8 cellular contexts compared by ENCODE assay signal in genomic region chr4:98928131-98928504, GRCh38. TPM values are rescaled to one million over a fixed set of nuclear protein-coding genes. Genes with fewer than 3 reads are reported as not detected.
DNase-seq lines count a peak whose midpoint lies in the region; ATAC-seq and TF ChIP-seq lines count a peak whose summit lies in the region.

No MANE protein-coding gene starts in this region.

- H3K27ac Mint-ChIP-seq in natural killer cell treated with Interleukin-12 subunit alpha and Interleukin-12 subunit beta and Interleukin-15 and Interleukin-18, amount 100 ng/mL, for 72 hours, result peak overlapping the region; percentile 98 to 99
- peak overlapping the region; percentile 99 for H3K27ac Mint-ChIP-seq in stimulated activated naive CD8-positive, alpha-beta T cell treated with anti-CD3 and anti-CD28 coated beads, Interleukin-15, Interleukin-2, amounts not matched to agents 100 ng/mL and 50 ng/mL, for 24 hours

- no peak for TF ChIP-seq CTCF in Peyer's patch (IDR thresholded peaks at IDR 0.05)

- peak overlapping the region; percentile 75 to 95 (median 90) for H3K4me3 ChIP-seq in Peyer's patch

- H3K27me3 ChIP-seq in Peyer's patch, result no peaks in the 10 kb centered on the region

- peak; percentile 37 for ATAC-seq in GM19467 (IDR thresholded peaks at IDR 0.05; ENCODE audit: unreplicated experiment)
- peak; percentile 59 to 61 for ATAC-seq in natural killer cell treated with Interleukin-12 subunit alpha and Interleukin-12 subunit beta and Interleukin-15 and Interleukin-18, amount 100 ng/mL, for 72 hours

- in situ Hi-C loops in Caki2 (cut with HindIII; ENCODE audit: low pct_unique_long_range_greater_than_20kb, low sequenced_read_pairs), result no loop called here

- no peaks in the 10 kb centered on the region for H3K27me3 Mint-ChIP-seq in natural killer cell treated with Interleukin-12 subunit alpha and Interleukin-12 subunit beta and Interleukin-15 and Interleukin-18, amount 100 ng/mL, for 72 hours
- H3K27me3 Mint-ChIP-seq in stimulated activated naive CD8-positive, alpha-beta T cell treated with anti-CD3 and anti-CD28 coated beads, Interleukin-15, Interleukin-2, amounts not matched to agents 100 ng/mL and 50 ng/mL, for 24 hours, result no peaks in the 10 kb centered on the region

- DNase-seq in Caki2 (ENCODE audit: low read depth) (peak; percentile 82), HT1080 (ENCODE audit: low read depth) (peak; percentile 84), Peyer's patch (peak; percentile 72 to 86 (median 74)), fibroblast of peridontal ligament (ENCODE audit: extremely low read depth) (peak; percentile 65)
- peak; percentile 14 to 49 for DNase-seq in activated T-helper 1 cell treated with anti-CD3 and anti-CD28 coated beads, Interleukin-2, amount 50 U/mL, for 16 hours (ENCODE audit: low read depth in 1 of 2, low spot score in 1 of 2)
- DNase-seq in natural killer cell treated with Interleukin-12 subunit alpha and Interleukin-12 subunit beta and Interleukin-15 and Interleukin-18, amount 100 ng/mL, for 72 hours (ENCODE audit: low spot score), result peak; percentile 74

- H3K4me1 ChIP-seq in Peyer's patch, result peaks cover 0 to 14% (median 3%) of the 10 kb centered on the region in 4 donors

- no peaks in the 10 kb centered on the region for H3K36me3 ChIP-seq in Peyer's patch

- H3K9me3 Mint-ChIP-seq in natural killer cell treated with Interleukin-12 subunit alpha and Interleukin-12 subunit beta and Interleukin-15 and Interleukin-18, amount 100 ng/mL, for 72 hours, result no peaks in the 10 kb centered on the region
- H3K9me3 Mint-ChIP-seq in stimulated activated naive CD8-positive, alpha-beta T cell treated with anti-CD3 and anti-CD28 coated beads, Interleukin-15, Interleukin-2, amounts not matched to agents 100 ng/mL and 50 ng/mL, for 24 hours, result no peaks in the 10 kb centered on the region

- no peaks in the 10 kb centered on the region for H3K9me3 ChIP-seq in Peyer's patch

- peaks cover 4% of the 10 kb centered on the region for H3K36me3 Mint-ChIP-seq in natural killer cell treated with Interleukin-12 subunit alpha and Interleukin-12 subunit beta and Interleukin-15 and Interleukin-18, amount 100 ng/mL, for 72 hours
- H3K36me3 Mint-ChIP-seq in stimulated activated naive CD8-positive, alpha-beta T cell treated with anti-CD3 and anti-CD28 coated beads, Interleukin-15, Interleukin-2, amounts not matched to agents 100 ng/mL and 50 ng/mL, for 24 hours (ENCODE audit: low read depth), result peaks cover 35% of the 10 kb centered on the region

- no peak for TF ChIP-seq POLR2A in Peyer's patch (IDR thresholded peaks at IDR 0.05)

- H3K27ac ChIP-seq in Peyer's patch, result peak overlapping the region; percentile 87 to 97 (median 92)

- peaks cover 27 to 31% of the 10 kb centered on the region in 2 donors for H3K4me1 Mint-ChIP-seq in natural killer cell treated with Interleukin-12 subunit alpha and Interleukin-12 subunit beta and Interleukin-15 and Interleukin-18, amount 100 ng/mL, for 72 hours (ENCODE audit: low read depth in 2 of 2)
- peaks cover 62% of the 10 kb centered on the region for H3K4me1 Mint-ChIP-seq in stimulated activated naive CD8-positive, alpha-beta T cell treated with anti-CD3 and anti-CD28 coated beads, Interleukin-15, Interleukin-2, amounts not matched to agents 100 ng/mL and 50 ng/mL, for 24 hours (ENCODE audit: low read depth)

- H3K4me3 Mint-ChIP-seq in natural killer cell treated with Interleukin-12 subunit alpha and Interleukin-12 subunit beta and Interleukin-15 and Interleukin-18, amount 100 ng/mL, for 72 hours, result peak overlapping the region; percentile 99
- H3K4me3 Mint-ChIP-seq in stimulated activated naive CD8-positive, alpha-beta T cell treated with anti-CD3 and anti-CD28 coated beads, Interleukin-15, Interleukin-2, amounts not matched to agents 100 ng/mL and 50 ng/mL, for 24 hours, result peak overlapping the region; percentile 96

RNA-seq across cellular contexts. Expression of gene EIF4E, which starts 0.8 kb away (rescaled TPM):
- 110 and 134 TPM in 2 replicates for total RNA-seq in Caki2 (2014; rRNA removed; shearing (Covaris generic); ENCODE audit: low replicate concordance)
- 204 and 216 TPM in 2 replicates for total RNA-seq in HT1080 (2014; rRNA removed; shearing (Covaris generic))
- 166 and 191 TPM in 2 replicates for polyA plus RNA-seq in HT1080 (2015; cell fraction: cytosol; rRNA removed)
- 128 and 138 TPM in 2 replicates for polyA plus RNA-seq in HT1080 (2015; cell fraction: nucleus; rRNA removed)
- 10 to 100 TPM; 45.6 to 68.7 (median 57.9) TPM for total RNA-seq in Peyer's patch
- total RNA-seq in natural killer cell treated with Interleukin-12 subunit alpha and Interleukin-12 subunit beta and Interleukin-15 and Interleukin-18, amount 100 ng/mL, for 72 hours, result 100 to 1,000 TPM; 106 to 107 TPM

Comparison
In these comparisons a context has a peak if more than half of its experiments do, and no peak if none do; other contexts are left out.
1. Peak in every context shown above with its lines: DNase-seq, ATAC-seq, H3K4me3 ChIP-seq and H3K27ac ChIP-seq.
2. DNase-seq: peak in every context shown above with its lines; median percentile 84 in HT1080; 82 in Caki2; 74 in Peyer's patch; 74 in natural killer cell treated with Interleukin-12 subunit alpha and Interleukin-12 subunit beta and Interleukin-15 and Interleukin-18, amount 100 ng/mL, for 72 hours; 65 in fibroblast of peridontal ligament; 32 in activated T-helper 1 cell treated with anti-CD3 and anti-CD28 coated beads, Interleukin-2, amount 50 U/mL, for 16 hours.